17 cellular contexts compared by ENCODE assay signal in the genomic region with DNA sequence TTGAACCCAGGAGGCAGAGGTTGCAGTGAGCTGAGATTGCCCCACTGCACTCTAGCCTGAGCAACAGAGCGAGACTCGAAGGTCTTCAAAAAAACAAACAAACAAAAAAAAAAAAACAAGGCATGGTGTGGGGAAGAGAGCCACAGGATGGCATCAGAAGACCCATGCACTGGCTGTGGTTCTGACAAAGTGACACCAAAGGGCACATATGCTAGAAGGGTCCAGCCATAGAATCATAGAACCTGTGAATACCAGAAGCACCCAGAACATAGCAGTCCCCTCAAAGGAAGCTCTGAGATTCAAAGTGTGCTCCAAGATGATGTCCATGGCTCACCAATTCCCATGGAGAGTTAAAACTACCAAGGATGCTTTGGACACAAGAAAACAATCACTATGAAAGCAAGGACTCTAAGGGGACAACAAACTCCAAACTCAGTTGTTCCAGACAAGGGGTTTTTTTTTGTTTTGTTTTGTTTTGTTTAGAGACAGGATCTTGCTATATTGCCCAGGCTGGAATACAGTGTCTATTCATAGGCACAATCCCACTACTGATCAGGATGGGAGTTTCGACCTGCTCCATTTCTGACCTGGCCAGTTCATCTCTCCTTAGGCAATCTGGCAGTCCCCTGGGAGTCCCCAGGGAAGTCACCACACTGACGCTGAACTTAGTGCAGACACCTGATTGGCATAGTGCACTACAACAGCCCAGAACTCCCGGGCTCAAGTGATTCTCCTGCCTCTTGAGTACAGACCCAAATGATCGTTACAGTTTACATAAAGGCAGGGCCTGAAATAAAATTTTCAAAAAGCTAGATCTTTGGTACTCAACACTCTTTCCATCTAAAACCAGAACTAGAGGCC. TPM values are rescaled to one million over a fixed set of nuclear protein-coding genes. Genes with fewer than 3 reads are reported as not detected.
DNase-seq lines count a peak whose midpoint lies in the region; ATAC-seq, FAIRE-seq and TF ChIP-seq lines count a peak whose summit lies in the region.
"Had no signal": no experiment of that assay in that cellular context is flagged by ENCODE, and none has a peak within 500 bp of the region (broad histone marks: within the 10 kb centered on the region; RNA-seq: fewer than 3 reads in every experiment).

No MANE protein-coding gene starts in this region.

- no peaks in the 10 kb centered on the region for H3K9me3 Mint-ChIP-seq in astrocyte (ENCODE audit: unreplicated experiment)
- H3K9me3 Mint-ChIP-seq in endothelial cell (ENCODE audit: unreplicated experiment): no peaks in the 10 kb centered on the region
- H3K9me3 Mint-ChIP-seq: activated T-cell treated with anti-CD3 and anti-CD28 coated beads, Interleukin-2, amount 50 U/mL, for 4 hours; stimulated activated naive B cell treated with anti-CD40 and anti-IgM and Interleukin-4, amounts not matched to agents 10 μg/mL and 1 μg/mL and 100 μg/mL, for 72 hours had no signal

- H3K9ac ChIP-seq in astrocyte (ENCODE audit: low read length): no peak overlapping the region
- no peak overlapping the region for H3K9ac ChIP-seq in stomach smooth muscle (ENCODE audit: low read length in 2 of 2)

- H2AFZ ChIP-seq in astrocyte (ENCODE audit: low read depth, low read length): no peak overlapping the region

- H3K27ac Mint-ChIP-seq in astrocyte (ENCODE audit: unreplicated experiment) (no peak overlapping the region), endothelial cell (ENCODE audit: unreplicated experiment) (no peak overlapping the region)
- H3K27ac Mint-ChIP-seq: stimulated activated naive B cell treated with anti-CD40 and anti-IgM and Interleukin-4, amounts not matched to agents 10 μg/mL and 1 μg/mL and 100 μg/mL, for 72 hours had no signal

- no peaks in the 10 kb centered on the region for H3K79me2 ChIP-seq in astrocyte (ENCODE audit: insufficient read depth, low read length)

- DNase-seq in astrocyte (ENCODE audit: low read depth) (no peak), lower lobe of right lung (no peak), CD1c-positive myeloid dendritic cell (ENCODE audit: extremely low spot score) (no peak), endothelial cell (ENCODE audit: low spot score) (no peak), RCC 7860 (ENCODE audit: low spot score) (no peak)
- DNase-seq: activated T-cell treated with anti-CD3 and anti-CD28 coated beads, Interleukin-2, amount 50 U/mL, for 4 hours; DND-41; KG1; NCI-H1417 treated with DMSO at 0.1 percent for 48 hours; NCI-H345; stimulated activated naive B cell treated with anti-CD40 and anti-IgM and Interleukin-4, amounts not matched to agents 10 μg/mL and 1 μg/mL and 100 μg/mL, for 72 hours had no signal

- no peaks in the 10 kb centered on the region for H3K9me3 ChIP-seq in astrocyte (ENCODE audit: insufficient read depth, low read depth, low read length)
- H3K9me3 ChIP-seq in lower lobe of right lung: no peaks in the 10 kb centered on the region
- H3K9me3 ChIP-seq in stomach smooth muscle (ENCODE audit: control insufficient read depth in 2 of 2, low read length in 2 of 2): no peaks in the 10 kb centered on the region

- H3K27me3 ChIP-seq in astrocyte (ENCODE audit: insufficient read depth, low read length) (no peaks in the 10 kb centered on the region), lower lobe of right lung (ENCODE audit: low read depth) (no peaks in the 10 kb centered on the region), stomach smooth muscle (ENCODE audit: control insufficient read depth in 1 of 2, insufficient read depth in 2 of 2, low read length in 2 of 2) (no peaks in the 10 kb centered on the region)

- H3K4me1 Mint-ChIP-seq in astrocyte (ENCODE audit: low read depth, unreplicated experiment) (no peaks in the 10 kb centered on the region), endothelial cell (ENCODE audit: unreplicated experiment) (peaks cover 11% of the 10 kb centered on the region)

- H3K27me3 Mint-ChIP-seq in astrocyte (ENCODE audit: low read depth, unreplicated experiment): peaks cover 21% of the 10 kb centered on the region
- H3K27me3 Mint-ChIP-seq in endothelial cell (ENCODE audit: unreplicated experiment): peaks cover 4% of the 10 kb centered on the region

- H3K4me1 ChIP-seq in astrocyte (ENCODE audit: insufficient read depth, low read length): no peaks in the 10 kb centered on the region
- peaks cover 47% of the 10 kb centered on the region for H3K4me1 ChIP-seq in lower lobe of right lung
- peaks cover 55% of the 10 kb centered on the region for H3K4me1 ChIP-seq in stomach smooth muscle (ENCODE audit: control insufficient read depth, insufficient read depth, low read length)

- H3K4me3 Mint-ChIP-seq in astrocyte (ENCODE audit: unreplicated experiment): no peak overlapping the region
- H3K4me3 Mint-ChIP-seq in endothelial cell (ENCODE audit: unreplicated experiment): no peak overlapping the region
- H3K4me3 Mint-ChIP-seq: activated T-cell treated with anti-CD3 and anti-CD28 coated beads, Interleukin-2, amount 50 U/mL, for 4 hours; stimulated activated naive B cell treated with anti-CD40 and anti-IgM and Interleukin-4, amounts not matched to agents 10 μg/mL and 1 μg/mL and 100 μg/mL, for 72 hours had no signal

- no peaks in the 10 kb centered on the region for H4K20me1 ChIP-seq in astrocyte (ENCODE audit: insufficient read depth, low read length)

- H3K36me3 Mint-ChIP-seq in astrocyte (ENCODE audit: low read depth, unreplicated experiment): no peaks in the 10 kb centered on the region
- H3K36me3 Mint-ChIP-seq in endothelial cell (ENCODE audit: low read depth, unreplicated experiment): no peaks in the 10 kb centered on the region
- H3K36me3 Mint-ChIP-seq: stimulated activated naive B cell treated with anti-CD40 and anti-IgM and Interleukin-4, amounts not matched to agents 10 μg/mL and 1 μg/mL and 100 μg/mL, for 72 hours had no signal

- intact Hi-C loops in lower lobe of right lung (cut with DNase I): no loop called here

- TF ChIP-seq CTCF in astrocyte (IDR thresholded peaks at IDR 0.05; ENCODE audit: insufficient read depth, low read depth, low read length) (no peak), lower lobe of right lung (IDR thresholded peaks at IDR 0.05) (no peak), endothelial cell (IDR thresholded peaks at IDR 0.05; ENCODE audit: unreplicated experiment) (no peak)

- FAIRE-seq in astrocyte (lab: Jason Lieb, UNC): no peak
- no peak for FAIRE-seq in RCC 7860 (lab: Jason Lieb, UNC)
- FAIRE-seq: colon had no signal

- no peaks in the 10 kb centered on the region for H3K36me3 ChIP-seq in astrocyte (ENCODE audit: insufficient read depth, low read length)
- no peaks in the 10 kb centered on the region for H3K36me3 ChIP-seq in lower lobe of right lung
- no peaks in the 10 kb centered on the region for H3K36me3 ChIP-seq in stomach smooth muscle (ENCODE audit: control insufficient read depth in 2 of 2, insufficient read depth in 2 of 2, low read length in 2 of 2)

- H3K4me3 ChIP-seq in astrocyte (ENCODE audit: insufficient read depth, low read depth, low read length): no peak overlapping the region
- no peak overlapping the region for H3K4me3 ChIP-seq in lower lobe of right lung
- peak overlapping the region in 1 of 2 donors; percentile 49 for H3K4me3 ChIP-seq in stomach smooth muscle (ENCODE audit: low read length in 2 of 2)
- H3K4me3 ChIP-seq: skin epidermis had no signal

- H3K27ac ChIP-seq in astrocyte (ENCODE audit: low read depth, low read length) (no peak overlapping the region), lower lobe of right lung (peak overlapping the region; percentile 56), stomach smooth muscle (ENCODE audit: low read length) (peak overlapping the region; percentile 90)
- H3K27ac ChIP-seq: HL-60 had no signal

- peak; percentile 52 for ATAC-seq in GM18868 (IDR thresholded peaks at IDR 0.05; ENCODE audit: unreplicated experiment)
- ATAC-seq in lower lobe of right lung: no peak
- no peak for ATAC-seq in HG02973 (IDR thresholded peaks at IDR 0.05; ENCODE audit: unreplicated experiment)
- ATAC-seq: activated T-cell treated with anti-CD3 and anti-CD28 coated beads, Interleukin-2, amount 50 U/mL, for 4 hours; stimulated activated naive B cell treated with anti-CD40 and anti-IgM and Interleukin-4, amounts not matched to agents 10 μg/mL and 1 μg/mL and 100 μg/mL, for 72 hours had no signal

- peak overlapping the region; percentile 20 for H3K4me2 ChIP-seq in astrocyte (ENCODE audit: low read length)

RNA-seq across cellular contexts. Expression of a gene that starts 56.4 kb away (rescaled TPM):
- total RNA-seq in astrocyte: 1.0 and 2.5 TPM in 2 replicates
- total RNA-seq in lower lobe of right lung: 51.7 TPM
- 39.2 TPM for total RNA-seq in endothelial cell (ENCODE audit: unreplicated experiment)

Comparison
In these comparisons a context has a peak if more than half of its experiments do, and no peak if none do; other contexts are left out.
1. RNA of a gene that starts 56.4 kb away (total RNA-seq): 51.7 TPM in lower lobe of right lung (single experiment) and 39.2 TPM in endothelial cell (single experiment); 1.0 to 2.5 TPM in astrocyte; every median in the first group is over 10 times any median in the second.